In genomic region chr20:23083553-23084220, GRCh38 we compare ENCODE assay signal across 1 cellular context.
TF ChIP-seq lines count a peak whose summit lies in the region.

No MANE protein-coding gene starts in this region.

TF ChIP-seq in A549, 52 proteins besides CTCF, POLR2A, EP300 and RAD21 (continued from another document):
- TF ChIP-seq, protein P1, sequence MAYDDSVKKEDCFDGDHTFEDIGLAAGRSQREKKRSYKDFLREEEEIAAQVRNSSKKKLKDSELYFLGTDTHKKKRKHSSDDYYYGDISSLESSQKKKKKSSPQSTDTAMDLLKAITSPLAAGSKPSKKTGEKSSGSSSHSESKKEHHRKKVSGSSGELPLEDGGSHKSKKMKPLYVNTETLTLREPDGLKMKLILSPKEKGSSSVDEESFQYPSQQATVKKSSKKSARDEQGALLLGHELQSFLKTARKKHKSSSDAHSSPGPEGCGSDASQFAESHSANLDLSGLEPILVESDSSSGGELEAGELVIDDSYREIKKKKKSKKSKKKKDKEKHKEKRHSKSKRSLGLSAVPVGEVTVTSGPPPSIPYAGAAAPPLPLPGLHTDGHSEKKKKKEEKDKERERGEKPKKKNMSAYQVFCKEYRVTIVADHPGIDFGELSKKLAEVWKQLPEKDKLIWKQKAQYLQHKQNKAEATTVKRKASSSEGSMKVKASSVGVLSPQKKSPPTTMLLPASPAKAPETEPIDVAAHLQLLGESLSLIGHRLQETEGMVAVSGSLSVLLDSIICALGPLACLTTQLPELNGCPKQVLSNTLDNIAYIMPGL (CRISPR knock-in tag; IDR thresholded peaks at IDR 0.05; ENCODE audit: borderline replicate concordance), result no peak
